Comparison of ENCODE assay signal across 1 cellular context in genomic region chr11:91790873-91791468, GRCh38.
TF ChIP-seq lines count a peak whose summit lies in the region.

No MANE protein-coding gene starts in this region.

TF ChIP-seq in GM23338, 12 proteins besides CTCF, POLR2A, EP300 and RAD21 (continued from another document):
- TF ChIP-seq, protein P1, sequence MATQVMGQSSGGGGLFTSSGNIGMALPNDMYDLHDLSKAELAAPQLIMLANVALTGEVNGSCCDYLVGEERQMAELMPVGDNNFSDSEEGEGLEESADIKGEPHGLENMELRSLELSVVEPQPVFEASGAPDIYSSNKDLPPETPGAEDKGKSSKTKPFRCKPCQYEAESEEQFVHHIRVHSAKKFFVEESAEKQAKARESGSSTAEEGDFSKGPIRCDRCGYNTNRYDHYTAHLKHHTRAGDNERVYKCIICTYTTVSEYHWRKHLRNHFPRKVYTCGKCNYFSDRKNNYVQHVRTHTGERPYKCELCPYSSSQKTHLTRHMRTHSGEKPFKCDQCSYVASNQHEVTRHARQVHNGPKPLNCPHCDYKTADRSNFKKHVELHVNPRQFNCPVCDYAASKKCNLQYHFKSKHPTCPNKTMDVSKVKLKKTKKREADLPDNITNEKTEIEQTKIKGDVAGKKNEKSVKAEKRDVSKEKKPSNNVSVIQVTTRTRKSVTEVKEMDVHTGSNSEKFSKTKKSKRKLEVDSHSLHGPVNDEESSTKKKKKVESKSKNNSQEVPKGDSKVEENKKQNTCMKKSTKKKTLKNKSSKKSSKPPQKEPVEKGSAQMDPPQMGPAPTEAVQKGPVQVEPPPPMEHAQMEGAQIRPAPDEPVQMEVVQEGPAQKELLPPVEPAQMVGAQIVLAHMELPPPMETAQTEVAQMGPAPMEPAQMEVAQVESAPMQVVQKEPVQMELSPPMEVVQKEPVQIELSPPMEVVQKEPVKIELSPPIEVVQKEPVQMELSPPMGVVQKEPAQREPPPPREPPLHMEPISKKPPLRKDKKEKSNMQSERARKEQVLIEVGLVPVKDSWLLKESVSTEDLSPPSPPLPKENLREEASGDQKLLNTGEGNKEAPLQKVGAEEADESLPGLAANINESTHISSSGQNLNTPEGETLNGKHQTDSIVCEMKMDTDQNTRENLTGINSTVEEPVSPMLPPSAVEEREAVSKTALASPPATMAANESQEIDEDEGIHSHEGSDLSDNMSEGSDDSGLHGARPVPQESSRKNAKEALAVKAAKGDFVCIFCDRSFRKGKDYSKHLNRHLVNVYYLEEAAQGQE (IDR thresholded peaks at IDR 0.05; ENCODE audit: unreplicated experiment) = no peak
- no peak for TF ChIP-seq EZH2phosphoT487 (IDR thresholded peaks at IDR 0.05; ENCODE audit: unreplicated experiment)
